ENCODE assay signal across 1 cellular context in the genomic region with DNA sequence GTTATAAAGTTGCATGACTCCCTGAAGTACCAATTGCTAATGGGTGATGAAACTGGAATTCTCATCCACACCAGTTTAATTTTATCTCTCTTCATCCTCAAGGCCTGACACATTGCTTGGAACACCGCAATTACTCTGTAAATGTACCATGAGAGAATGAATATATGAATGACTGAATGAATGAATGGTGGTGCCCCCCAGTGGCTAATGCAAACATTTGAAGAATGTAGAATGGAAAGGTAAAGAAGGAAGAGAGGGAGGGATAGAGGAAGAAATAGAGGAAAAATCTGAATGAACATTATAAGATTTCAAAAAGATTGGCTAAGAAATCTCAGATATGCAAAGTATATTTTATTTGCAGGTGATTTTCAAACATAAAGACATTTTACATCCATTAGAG.
TF ChIP-seq lines count a peak whose summit lies in the region.

No MANE protein-coding gene starts in this region.

TF ChIP-seq in SK-N-SH treated with all-trans-retinoic acid at 6 μM for 48 hours, 23 proteins besides CTCF, POLR2A, EP300 and RAD21 (continued from another document):
- TF ChIP-seq, protein P1, sequence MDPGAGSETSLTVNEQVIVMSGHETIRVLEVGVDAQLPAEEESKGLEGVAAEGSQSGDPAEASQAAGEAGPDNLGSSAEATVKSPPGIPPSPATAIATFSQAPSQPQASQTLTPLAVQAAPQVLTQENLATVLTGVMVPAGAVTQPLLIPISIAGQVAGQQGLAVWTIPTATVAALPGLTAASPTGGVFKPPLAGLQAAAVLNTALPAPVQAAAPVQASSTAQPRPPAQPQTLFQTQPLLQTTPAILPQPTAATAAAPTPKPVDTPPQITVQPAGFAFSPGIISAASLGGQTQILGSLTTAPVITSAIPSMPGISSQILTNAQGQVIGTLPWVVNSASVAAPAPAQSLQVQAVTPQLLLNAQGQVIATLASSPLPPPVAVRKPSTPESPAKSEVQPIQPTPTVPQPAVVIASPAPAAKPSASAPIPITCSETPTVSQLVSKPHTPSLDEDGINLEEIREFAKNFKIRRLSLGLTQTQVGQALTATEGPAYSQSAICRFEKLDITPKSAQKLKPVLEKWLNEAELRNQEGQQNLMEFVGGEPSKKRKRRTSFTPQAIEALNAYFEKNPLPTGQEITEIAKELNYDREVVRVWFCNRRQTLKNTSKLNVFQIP (CRISPR knock-in tag; IDR thresholded peaks at IDR 0.05; ENCODE audit: borderline replicate concordance, low read depth): no peak
- no peak for TF ChIP-seq BACH2 (CRISPR knock-in tag; IDR thresholded peaks at IDR 0.05; ENCODE audit: borderline replicate concordance)
- TF ChIP-seq, protein P2, sequence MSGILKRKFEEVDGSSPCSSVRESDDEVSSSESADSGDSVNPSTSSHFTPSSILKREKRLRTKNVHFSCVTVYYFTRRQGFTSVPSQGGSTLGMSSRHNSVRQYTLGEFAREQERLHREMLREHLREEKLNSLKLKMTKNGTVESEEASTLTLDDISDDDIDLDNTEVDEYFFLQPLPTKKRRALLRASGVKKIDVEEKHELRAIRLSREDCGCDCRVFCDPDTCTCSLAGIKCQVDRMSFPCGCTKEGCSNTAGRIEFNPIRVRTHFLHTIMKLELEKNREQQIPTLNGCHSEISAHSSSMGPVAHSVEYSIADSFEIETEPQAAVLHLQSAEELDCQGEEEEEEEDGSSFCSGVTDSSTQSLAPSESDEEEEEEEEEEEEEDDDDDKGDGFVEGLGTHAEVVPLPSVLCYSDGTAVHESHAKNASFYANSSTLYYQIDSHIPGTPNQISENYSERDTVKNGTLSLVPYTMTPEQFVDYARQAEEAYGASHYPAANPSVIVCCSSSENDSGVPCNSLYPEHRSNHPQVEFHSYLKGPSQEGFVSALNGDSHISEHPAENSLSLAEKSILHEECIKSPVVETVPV (CRISPR knock-in tag; IDR thresholded peaks at IDR 0.05): no peak
- TF ChIP-seq ZFP30 (CRISPR knock-in tag; IDR thresholded peaks at IDR 0.05): no peak
- TF ChIP-seq TOX (CRISPR knock-in tag; IDR thresholded peaks at IDR 0.05; ENCODE audit: borderline replicate concordance): no peak
- TF ChIP-seq, protein P3, sequence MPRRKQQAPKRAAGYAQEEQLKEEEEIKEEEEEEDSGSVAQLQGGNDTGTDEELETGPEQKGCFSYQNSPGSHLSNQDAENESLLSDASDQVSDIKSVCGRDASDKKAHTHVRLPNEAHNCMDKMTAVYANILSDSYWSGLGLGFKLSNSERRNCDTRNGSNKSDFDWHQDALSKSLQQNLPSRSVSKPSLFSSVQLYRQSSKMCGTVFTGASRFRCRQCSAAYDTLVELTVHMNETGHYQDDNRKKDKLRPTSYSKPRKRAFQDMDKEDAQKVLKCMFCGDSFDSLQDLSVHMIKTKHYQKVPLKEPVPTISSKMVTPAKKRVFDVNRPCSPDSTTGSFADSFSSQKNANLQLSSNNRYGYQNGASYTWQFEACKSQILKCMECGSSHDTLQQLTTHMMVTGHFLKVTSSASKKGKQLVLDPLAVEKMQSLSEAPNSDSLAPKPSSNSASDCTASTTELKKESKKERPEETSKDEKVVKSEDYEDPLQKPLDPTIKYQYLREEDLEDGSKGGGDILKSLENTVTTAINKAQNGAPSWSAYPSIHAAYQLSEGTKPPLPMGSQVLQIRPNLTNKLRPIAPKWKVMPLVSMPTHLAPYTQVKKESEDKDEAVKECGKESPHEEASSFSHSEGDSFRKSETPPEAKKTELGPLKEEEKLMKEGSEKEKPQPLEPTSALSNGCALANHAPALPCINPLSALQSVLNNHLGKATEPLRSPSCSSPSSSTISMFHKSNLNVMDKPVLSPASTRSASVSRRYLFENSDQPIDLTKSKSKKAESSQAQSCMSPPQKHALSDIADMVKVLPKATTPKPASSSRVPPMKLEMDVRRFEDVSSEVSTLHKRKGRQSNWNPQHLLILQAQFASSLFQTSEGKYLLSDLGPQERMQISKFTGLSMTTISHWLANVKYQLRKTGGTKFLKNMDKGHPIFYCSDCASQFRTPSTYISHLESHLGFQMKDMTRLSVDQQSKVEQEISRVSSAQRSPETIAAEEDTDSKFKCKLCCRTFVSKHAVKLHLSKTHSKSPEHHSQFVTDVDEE (CRISPR knock-in tag; IDR thresholded peaks at IDR 0.05): no peak
TF ChIP-seq in SK-N-SH treated with all-trans-retinoic acid at 6 μM for 48 hours: peak in this region for 0.
